ENCODE assay signal across 11 cellular contexts in genomic region chr15:99253381-99254090, GRCh38. TPM values are rescaled to one million over a fixed set of nuclear protein-coding genes. Genes with fewer than 3 reads are reported as not detected.
A peak's percentile ranks its signal among the peaks of the same experiment; 100 is the strongest.
DNase-seq lines count a peak whose midpoint lies in the region; ATAC-seq and TF ChIP-seq lines count a peak whose summit lies in the region.
"Had no signal": no experiment of that assay in that cellular context is flagged by ENCODE, and none has a peak within 500 bp of the region (broad histone marks: within the 10 kb centered on the region; RNA-seq: fewer than 3 reads in every experiment).

No MANE protein-coding gene starts in this region.

- no peak overlapping the region for H3K18ac ChIP-seq in neuronal stem cell (ENCODE audit: low read length)

- H3K9me3 ChIP-seq in CD4-positive, CD25-positive, alpha-beta regulatory T cell (ENCODE audit: control insufficient read depth in 2 of 2, low read length in 2 of 2), result peaks cover 0 to 4% of the 10 kb centered on the region in 2 experiments
- no peaks in the 10 kb centered on the region for H3K9me3 ChIP-seq in neuronal stem cell (replicated peaks in 1 of 2; ENCODE audit: control insufficient read depth in 2 of 2, insufficient read depth in 1 of 2, low read depth in 1 of 2, low read length in 2 of 2)
- H3K9me3 ChIP-seq: left ventricle myocardium inferior, SJSA1 had no signal

- H3K9ac ChIP-seq in neuronal stem cell (ENCODE audit: low read depth, low read length, poor library complexity), result no peak overlapping the region

- no peak for TF ChIP-seq CTCF in foreskin fibroblast (IDR thresholded peaks at IDR 0.05; ENCODE audit: low read depth, low read length)

- H4K91ac ChIP-seq in neuronal stem cell (ENCODE audit: low read depth, low read length, poor library complexity), result no peak overlapping the region

- no peak overlapping the region for H3K4me3 ChIP-seq in CD4-positive, CD25-positive, alpha-beta regulatory T cell (ENCODE audit: low read depth, low read length)
- H3K4me3 ChIP-seq in foreskin fibroblast (ENCODE audit: low read depth in 1 of 2, low read length in 2 of 2), result no peak overlapping the region
- H3K4me3 ChIP-seq in neuronal stem cell (ENCODE audit: low read length in 2 of 2), result no peak overlapping the region
- H3K4me3 ChIP-seq: left ventricle myocardium inferior, SJSA1 had no signal

- intact Hi-C loops in activated CD4-positive, alpha-beta memory T cell treated with anti-CD3 and anti-CD28 coated beads for 36 hours (cut with micrococcal nuclease), result loop anchor here (2.0 to 5.0 kb wide), 4 partner anchors 146 to 1344 kb away; partner anchors contain the start of gene SYNM

- CTCF ChIA-PET in activated CD4-positive, alpha-beta memory T cell treated with anti-CD3 and anti-CD28 coated beads for 36 hours (lab: Charles Lee), result interaction anchor here (1.5 to 2.4 kb wide), 4 partner anchors 19 to 1086 kb away, joined by 3 to 19 read pairs (median 7); no protein-coding TSS in a partner anchor

- peak overlapping the region in 3 of 4 donors; percentile 4 to 71 (median 22) for H3K4me3 Mint-ChIP-seq in CD4-positive, CD25-positive, alpha-beta regulatory T cell
- peak overlapping the region; percentile 49 for H3K4me3 Mint-ChIP-seq in activated CD4-positive, alpha-beta memory T cell treated with anti-CD3 and anti-CD28 coated beads for 36 hours

- POLR2A ChIA-PET in activated CD4-positive, alpha-beta memory T cell treated with anti-CD3 and anti-CD28 coated beads for 36 hours (lab: Charles Lee), result interaction anchor here (1.2 kb wide), 1 partner anchor 251 kb away, joined by 3 read pairs; no protein-coding TSS in a partner anchor

- peaks cover 7% of the 10 kb centered on the region for H3K36me3 ChIP-seq in CD4-positive, CD25-positive, alpha-beta regulatory T cell (ENCODE audit: control insufficient read depth, insufficient read depth, low read length)
- H3K36me3 ChIP-seq in neuronal stem cell (replicated peaks in 1 of 2; ENCODE audit: control insufficient read depth in 2 of 2, insufficient read depth in 2 of 2, low read length in 2 of 2), result peaks cover 0 to 5% of the 10 kb centered on the region in 2 donors

- H2AFZ ChIP-seq in neuronal stem cell (ENCODE audit: low read length), result no peak overlapping the region

- H3K27me3 ChIP-seq in CD4-positive, CD25-positive, alpha-beta regulatory T cell (ENCODE audit: control insufficient read depth, insufficient read depth, low read length), result no peaks in the 10 kb centered on the region
- H3K27me3 ChIP-seq in neuronal stem cell (ENCODE audit: control insufficient read depth in 3 of 3, insufficient read depth in 3 of 3, low read depth in 1 of 3, low read length in 3 of 3), result peaks cover 0 to 3% (median 0%) of the 10 kb centered on the region in 3 experiments
- H3K27me3 ChIP-seq: SJSA1 had no signal

- H3K4ac ChIP-seq in neuronal stem cell (ENCODE audit: low read length), result no peak overlapping the region

- H2AK5ac ChIP-seq in neuronal stem cell (ENCODE audit: low read depth, low read length), result no peak overlapping the region

- H3K4me2 ChIP-seq in neuronal stem cell (ENCODE audit: insufficient read depth, low read length, poor library complexity, severe bottlenecking), result no peak overlapping the region

- H3K36me3 Mint-ChIP-seq in CD4-positive, CD25-positive, alpha-beta regulatory T cell, result peaks cover 13% of the 10 kb centered on the region
- H3K36me3 Mint-ChIP-seq in activated CD4-positive, alpha-beta memory T cell treated with anti-CD3 and anti-CD28 coated beads for 36 hours, result peaks cover 19% of the 10 kb centered on the region

- no peak overlapping the region for H2BK15ac ChIP-seq in neuronal stem cell (ENCODE audit: low read length)

- no peak overlapping the region for H2BK120ac ChIP-seq in neuronal stem cell (ENCODE audit: low read depth, low read length)

- H4K8ac ChIP-seq in neuronal stem cell (ENCODE audit: low read depth, low read length), result no peak overlapping the region

- H3K23ac ChIP-seq in neuronal stem cell (ENCODE audit: low read depth, low read length, poor library complexity), result no peak overlapping the region

- no peak for ATAC-seq in CD4-positive, CD25-positive, alpha-beta regulatory T cell (ENCODE audit: low read depth in 2 of 2)
- ATAC-seq in HG03139 (IDR thresholded peaks at IDR 0.05; ENCODE audit: unreplicated experiment) (no peak), GM19023 (IDR thresholded peaks at IDR 0.05; ENCODE audit: unreplicated experiment) (no peak)

- H3K14ac ChIP-seq in neuronal stem cell (ENCODE audit: low read length), result no peak overlapping the region

- H2BK5ac ChIP-seq in neuronal stem cell (ENCODE audit: low read length), result no peak overlapping the region

- peaks cover 17% of the 10 kb centered on the region for H3K4me1 ChIP-seq in CD4-positive, CD25-positive, alpha-beta regulatory T cell (ENCODE audit: control insufficient read depth, insufficient read depth, low read length, poor library complexity, severe bottlenecking)
- H3K4me1 ChIP-seq in neuronal stem cell (ENCODE audit: control insufficient read depth in 2 of 2, insufficient read depth in 1 of 2, low read depth in 1 of 2, low read length in 2 of 2), result peaks cover 0 to 6% of the 10 kb centered on the region in 2 donors

- no peak overlapping the region for H3K27ac Mint-ChIP-seq in CD4-positive, CD25-positive, alpha-beta regulatory T cell
- peak overlapping the region; percentile 81 for H3K27ac Mint-ChIP-seq in activated CD4-positive, alpha-beta memory T cell treated with anti-CD3 and anti-CD28 coated beads for 36 hours

- no peak overlapping the region for H3K27ac ChIP-seq in CD4-positive, CD25-positive, alpha-beta regulatory T cell (ENCODE audit: insufficient read depth, low read length, poor library complexity, severe bottlenecking)
- H3K27ac ChIP-seq in neuronal stem cell (replicated peaks; ENCODE audit: low read length), result no peak overlapping the region
- H3K27ac ChIP-seq: left ventricle myocardium inferior, SJSA1 had no signal

- peaks cover 4% of the 10 kb centered on the region for H3K27me3 Mint-ChIP-seq in CD4-positive, CD25-positive, alpha-beta regulatory T cell
- no peaks in the 10 kb centered on the region for H3K27me3 Mint-ChIP-seq in activated CD4-positive, alpha-beta memory T cell treated with anti-CD3 and anti-CD28 coated beads for 36 hours

- WGBS in neuronal stem cell (ENCODE audit: extremely low coverage in 2 of 2, insufficient read length in 2 of 2, insufficient replicate concordance in 1 of 2), 2 donors, result no CpG with 5 or more reads among the region's 6 CpGs

- H2BK12ac ChIP-seq in neuronal stem cell (ENCODE audit: low read length), result no peak overlapping the region

- no peak for DNase-seq in CD4-positive, CD25-positive, alpha-beta regulatory T cell
- DNase-seq in HCEC 1CT (peak; percentile 66), foreskin fibroblast (peak; percentile 51 to 63), neuronal stem cell (ENCODE audit: low spot score) (no peak), SK-N-DZ (ENCODE audit: low spot score) (no peak)
- DNase-seq in activated CD4-positive, alpha-beta memory T cell treated with anti-CD3 and anti-CD28 coated beads for 36 hours, result peak; percentile 66
- DNase-seq: left ventricle myocardium inferior, NCI-H1105 treated with DMSO at 0.1 percent for 48 hours had no signal

- peaks cover 23 to 32% (median 27%) of the 10 kb centered on the region in 4 donors for H3K4me1 Mint-ChIP-seq in CD4-positive, CD25-positive, alpha-beta regulatory T cell
- H3K4me1 Mint-ChIP-seq in activated CD4-positive, alpha-beta memory T cell treated with anti-CD3 and anti-CD28 coated beads for 36 hours (ENCODE audit: low read depth), result peaks cover 28% of the 10 kb centered on the region

- peaks cover 0 to 6% (median 0%) of the 10 kb centered on the region in 7 donors for H3K9me3 Mint-ChIP-seq in CD4-positive, CD25-positive, alpha-beta regulatory T cell
- no peaks in the 10 kb centered on the region for H3K9me3 Mint-ChIP-seq in activated CD4-positive, alpha-beta memory T cell treated with anti-CD3 and anti-CD28 coated beads for 36 hours

- H3K79me1 ChIP-seq in neuronal stem cell (ENCODE audit: low read depth, low read length), result no peaks in the 10 kb centered on the region

RNA-seq across cellular contexts. Expression of gene LRRC28, which starts 2.3 kb away (rescaled TPM):
- 12.5 TPM for total RNA-seq in CD4-positive, CD25-positive, alpha-beta regulatory T cell
- polyA plus RNA-seq in CD4-positive, CD25-positive, alpha-beta regulatory T cell, result 10 to 100 TPM; 23.3 to 43.3 (median 32.3) TPM
- total RNA-seq in activated CD4-positive, alpha-beta memory T cell treated with anti-CD3 and anti-CD28 coated beads for 36 hours, result 10 to 100 TPM; 21.5 to 22.6 TPM
- 19.4 TPM for polyA plus RNA-seq in neuronal stem cell (2013, experiment 1 of 2)
- polyA plus RNA-seq in neuronal stem cell (2013, experiment 2 of 2), result 19.4 TPM
- 20.0 and 23.0 TPM in 2 replicates for polyA plus RNA-seq in SK-N-DZ (2014; cell fraction: cytosol; rRNA removed)
- 12.7 and 17.3 TPM in 2 replicates for polyA plus RNA-seq in SK-N-DZ (2014; cell fraction: nucleus; rRNA removed)

RNA-seq across cellular contexts. Expression of gene TTC23, which starts 4.2 kb away (rescaled TPM):
- total RNA-seq in CD4-positive, CD25-positive, alpha-beta regulatory T cell, result 0.67 TPM
- polyA plus RNA-seq in CD4-positive, CD25-positive, alpha-beta regulatory T cell, result under 1 TPM in 2 of 4 donors, not detected in 2; 0.56 to 0.60 TPM
- total RNA-seq in activated CD4-positive, alpha-beta memory T cell treated with anti-CD3 and anti-CD28 coated beads for 36 hours, result 1 to 10 TPM; 2.8 to 4.1 TPM
- 28.0 TPM for polyA plus RNA-seq in neuronal stem cell (2013, experiment 1 of 2)
- 29.0 TPM for polyA plus RNA-seq in neuronal stem cell (2013, experiment 2 of 2)
- 3.9 and 5.0 TPM in 2 replicates for polyA plus RNA-seq in SK-N-DZ (2014; cell fraction: cytosol; rRNA removed)
- polyA plus RNA-seq in SK-N-DZ (2014; cell fraction: nucleus; rRNA removed), result 4.7 and 5.9 TPM in 2 replicates

Comparison
In these comparisons a context has a peak if more than half of its experiments do, and no peak if none do; other contexts are left out.
1. DNase-seq: peak in HCEC 1CT (single experiment), activated CD4-positive, alpha-beta memory T cell treated with anti-CD3 and anti-CD28 coated beads for 36 hours (single experiment) and foreskin fibroblast (2 of 2); none in CD4-positive, CD25-positive, alpha-beta regulatory T cell (0 of 3), neuronal stem cell (single experiment) and SK-N-DZ (single experiment).